10 cellular contexts compared by ENCODE assay signal in the genomic region with DNA sequence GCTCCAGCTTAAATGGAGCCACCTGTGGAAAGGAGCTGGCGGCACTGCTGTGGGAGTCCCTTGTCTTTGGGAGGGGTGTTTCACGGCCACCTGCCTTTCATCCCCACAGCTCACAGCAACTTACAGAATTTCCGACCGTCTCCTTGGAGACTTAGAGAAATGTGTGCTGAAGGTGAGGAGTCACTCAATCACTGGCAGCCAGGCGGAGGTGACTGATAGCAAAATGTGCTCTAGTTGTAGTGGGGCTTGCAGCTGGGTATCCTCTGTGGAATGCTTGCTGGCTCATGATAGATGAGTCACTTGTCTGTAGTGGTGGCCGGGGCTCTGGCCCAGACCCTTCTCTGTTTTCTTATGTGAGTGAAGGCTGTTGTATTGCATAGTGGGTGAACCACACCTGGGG.
A peak's percentile ranks its signal among the peaks of the same experiment; 100 is the strongest.
DNase-seq lines count a peak whose midpoint lies in the region; TF ChIP-seq lines count a peak whose summit lies in the region.
"Had no signal": no experiment of that assay in that cellular context is flagged by ENCODE, and none has a peak within 500 bp of the region (broad histone marks: within the 10 kb centered on the region; RNA-seq: fewer than 3 reads in every experiment).

No MANE protein-coding gene starts in this region.

- H3K27ac ChIP-seq in adrenal gland: peak overlapping the region in 1 of 5 donors; percentile 74
- peak overlapping the region; percentile 3 for H3K27ac ChIP-seq in vagina

- peaks cover 29 to 63% of the 10 kb centered on the region in 2 donors for H3K4me1 ChIP-seq in adrenal gland (replicated peaks in 1 of 2)
- peaks cover 62% of the 10 kb centered on the region for H3K4me1 ChIP-seq in vagina

- H3K4me3 ChIP-seq in adrenal gland (no peak overlapping the region), vagina (no peak overlapping the region)

- intact Hi-C loops in adrenal gland (cut with DNase I) (no loop called here), vagina (cut with DNase I) (loop anchor here (5.0 kb wide), 1 partner anchor 67 kb away; no protein-coding TSS in a partner anchor)

- H3K4me1 Mint-ChIP-seq in activated naive CD4-positive, alpha-beta T cell treated with anti-CD3 and anti-CD28 coated beads, Interleukin-2, amount 10 ng/mL, durations not matched to agents 7 days and 5 days: peaks cover 37% of the 10 kb centered on the region

- H3K9me3 ChIP-seq in adrenal gland (replicated peaks in 1 of 3): no peaks in the 10 kb centered on the region
- H3K9me3 ChIP-seq in vagina: no peaks in the 10 kb centered on the region

- TF ChIP-seq POLR2A in adrenal gland (IDR thresholded peaks at IDR 0.05) (no peak), vagina (IDR thresholded peaks at IDR 0.05) (no peak)

- peak; percentile 14 for DNase-seq in activated naive CD4-positive, alpha-beta T cell treated with anti-CD3 and anti-CD28 coated beads, Interleukin-2, amount 10 ng/mL, durations not matched to agents 7 days and 5 days
- no peak for DNase-seq in activated naive CD4-positive, alpha-beta T cell treated with anti-CD3 and anti-CD28 coated beads, Interleukin-2, amount 50 U/mL, for 16 hours
- peak in 4 of 7 donors; percentile 12 to 59 (median 36) for DNase-seq in adrenal gland
- DNase-seq in iris pigment epithelial cell (ENCODE audit: low read depth): peak; percentile 86
- DNase-seq in vagina (ENCODE audit: extremely low spot score in 2 of 2): no peak
- DNase-seq in hippocampal formation (lab: John Stamatoyannopoulos, UW): no peak
- DNase-seq in activated T-cell treated with anti-CD3 and anti-CD28 coated beads, Interleukin-2, amount 50 U/mL, for 1 hour: no peak
- DNase-seq in cerebellar nuclear complex (lab: John Stamatoyannopoulos, UW): no peak
- DNase-seq: NCI-H187 treated with DMSO at 0.1 percent for 48 hours; stimulated activated naive CD8-positive, alpha-beta T cell treated with anti-CD3 and anti-CD28 coated beads, Interleukin-15, amount 100 ng/mL, for 72 hours had no signal

- H3K36me3 Mint-ChIP-seq in activated naive CD4-positive, alpha-beta T cell treated with anti-CD3 and anti-CD28 coated beads, Interleukin-2, amount 10 ng/mL, durations not matched to agents 7 days and 5 days: peaks cover 2% of the 10 kb centered on the region

- no peaks in the 10 kb centered on the region for H3K27me3 ChIP-seq in adrenal gland
- no peaks in the 10 kb centered on the region for H3K27me3 ChIP-seq in vagina

- CTCF ChIA-PET in activated naive CD4-positive, alpha-beta T cell treated with anti-CD3 and anti-CD28 coated beads, Interleukin-2, amount 10 ng/mL, durations not matched to agents 7 days and 5 days (lab: Charles Lee): interaction anchor here (0.7 kb wide), 1 partner anchor 109 kb away, joined by 3 read pairs; no protein-coding TSS in a partner anchor

- no peak overlapping the region for H3K4me3 Mint-ChIP-seq in activated naive CD4-positive, alpha-beta T cell treated with anti-CD3 and anti-CD28 coated beads, Interleukin-2, amount 10 ng/mL, durations not matched to agents 7 days and 5 days
- H3K4me3 Mint-ChIP-seq: stimulated activated naive CD8-positive, alpha-beta T cell treated with anti-CD3 and anti-CD28 coated beads, Interleukin-15, amount 100 ng/mL, for 72 hours had no signal

- peaks cover 28% of the 10 kb centered on the region for H3K27me3 Mint-ChIP-seq in activated naive CD4-positive, alpha-beta T cell treated with anti-CD3 and anti-CD28 coated beads, Interleukin-2, amount 10 ng/mL, durations not matched to agents 7 days and 5 days
- H3K27me3 Mint-ChIP-seq: stimulated activated naive CD8-positive, alpha-beta T cell treated with anti-CD3 and anti-CD28 coated beads, Interleukin-15, amount 100 ng/mL, for 72 hours had no signal

- no peaks in the 10 kb centered on the region for H3K36me3 ChIP-seq in adrenal gland (replicated peaks in 1 of 2)
- no peaks in the 10 kb centered on the region for H3K36me3 ChIP-seq in vagina

- H3K27ac Mint-ChIP-seq in activated naive CD4-positive, alpha-beta T cell treated with anti-CD3 and anti-CD28 coated beads, Interleukin-2, amount 10 ng/mL, durations not matched to agents 7 days and 5 days: no peak overlapping the region

- WGBS in adrenal gland, 4 donors: 69 to 73% (median 72%) methylated on average over 3 to 6 of the region's 6 CpGs

- TF ChIP-seq CTCF in adrenal gland (IDR thresholded peaks at IDR 0.05) (no peak), vagina (IDR thresholded peaks at IDR 0.05) (no peak)

- H3K9me3 Mint-ChIP-seq in activated naive CD4-positive, alpha-beta T cell treated with anti-CD3 and anti-CD28 coated beads, Interleukin-2, amount 10 ng/mL, durations not matched to agents 7 days and 5 days: no peaks in the 10 kb centered on the region

Comparison
In these comparisons a context has a peak if more than half of its experiments do, and no peak if none do; other contexts are left out.
1. DNase-seq: peak in activated naive CD4-positive, alpha-beta T cell treated with anti-CD3 and anti-CD28 coated beads, Interleukin-2, amount 10 ng/mL, durations not matched to agents 7 days and 5 days (single experiment), adrenal gland (4 of 7) and iris pigment epithelial cell (single experiment); none in activated naive CD4-positive, alpha-beta T cell treated with anti-CD3 and anti-CD28 coated beads, Interleukin-2, amount 50 U/mL, for 16 hours (single experiment), vagina (0 of 2), hippocampal formation (0 of 2), activated T-cell treated with anti-CD3 and anti-CD28 coated beads, Interleukin-2, amount 50 U/mL, for 1 hour (single experiment) and cerebellar nuclear complex (0 of 2).